ENCODE assay signal across 1 cellular context in the genomic region with DNA sequence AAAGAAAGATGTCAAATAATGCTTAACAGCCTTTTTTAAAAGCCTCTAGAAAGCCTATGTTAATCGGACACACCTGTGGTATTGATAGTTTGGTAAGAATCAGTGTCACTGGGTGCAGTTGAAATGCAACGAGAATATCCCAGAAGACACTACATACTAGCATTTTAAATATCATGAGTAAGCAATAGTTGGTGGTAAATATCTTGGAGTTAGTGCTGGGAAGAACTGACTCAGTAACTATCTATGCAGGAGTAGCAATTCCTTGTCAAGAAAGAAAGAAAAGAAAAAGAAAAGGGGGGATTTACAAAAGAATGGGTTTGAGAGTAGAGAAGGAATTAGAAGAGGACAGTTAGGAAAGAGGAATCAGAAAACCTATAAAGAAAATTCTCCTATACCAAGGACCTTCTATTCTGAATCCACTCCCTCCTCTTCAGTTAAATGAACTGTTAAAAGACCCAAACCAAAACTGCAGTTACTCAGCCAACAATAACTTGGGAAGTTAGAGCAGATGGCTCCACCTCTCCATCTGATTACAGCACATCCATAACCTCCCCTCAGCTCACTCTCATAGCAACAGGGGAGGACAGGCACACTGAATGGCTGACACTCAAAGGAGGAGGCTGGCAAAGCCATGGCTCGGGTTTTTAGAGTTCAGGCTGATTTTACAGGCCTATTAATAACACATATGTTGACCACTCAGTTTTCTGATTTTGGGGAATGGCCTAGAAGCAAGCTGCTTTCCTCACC.
TF ChIP-seq lines count a peak whose summit lies in the region.

No MANE protein-coding gene starts in this region.

TF ChIP-seq in GM23338, 12 proteins besides CTCF, POLR2A, EP300 and RAD21 (continued from another document):
- TF ChIP-seq, protein P1, sequence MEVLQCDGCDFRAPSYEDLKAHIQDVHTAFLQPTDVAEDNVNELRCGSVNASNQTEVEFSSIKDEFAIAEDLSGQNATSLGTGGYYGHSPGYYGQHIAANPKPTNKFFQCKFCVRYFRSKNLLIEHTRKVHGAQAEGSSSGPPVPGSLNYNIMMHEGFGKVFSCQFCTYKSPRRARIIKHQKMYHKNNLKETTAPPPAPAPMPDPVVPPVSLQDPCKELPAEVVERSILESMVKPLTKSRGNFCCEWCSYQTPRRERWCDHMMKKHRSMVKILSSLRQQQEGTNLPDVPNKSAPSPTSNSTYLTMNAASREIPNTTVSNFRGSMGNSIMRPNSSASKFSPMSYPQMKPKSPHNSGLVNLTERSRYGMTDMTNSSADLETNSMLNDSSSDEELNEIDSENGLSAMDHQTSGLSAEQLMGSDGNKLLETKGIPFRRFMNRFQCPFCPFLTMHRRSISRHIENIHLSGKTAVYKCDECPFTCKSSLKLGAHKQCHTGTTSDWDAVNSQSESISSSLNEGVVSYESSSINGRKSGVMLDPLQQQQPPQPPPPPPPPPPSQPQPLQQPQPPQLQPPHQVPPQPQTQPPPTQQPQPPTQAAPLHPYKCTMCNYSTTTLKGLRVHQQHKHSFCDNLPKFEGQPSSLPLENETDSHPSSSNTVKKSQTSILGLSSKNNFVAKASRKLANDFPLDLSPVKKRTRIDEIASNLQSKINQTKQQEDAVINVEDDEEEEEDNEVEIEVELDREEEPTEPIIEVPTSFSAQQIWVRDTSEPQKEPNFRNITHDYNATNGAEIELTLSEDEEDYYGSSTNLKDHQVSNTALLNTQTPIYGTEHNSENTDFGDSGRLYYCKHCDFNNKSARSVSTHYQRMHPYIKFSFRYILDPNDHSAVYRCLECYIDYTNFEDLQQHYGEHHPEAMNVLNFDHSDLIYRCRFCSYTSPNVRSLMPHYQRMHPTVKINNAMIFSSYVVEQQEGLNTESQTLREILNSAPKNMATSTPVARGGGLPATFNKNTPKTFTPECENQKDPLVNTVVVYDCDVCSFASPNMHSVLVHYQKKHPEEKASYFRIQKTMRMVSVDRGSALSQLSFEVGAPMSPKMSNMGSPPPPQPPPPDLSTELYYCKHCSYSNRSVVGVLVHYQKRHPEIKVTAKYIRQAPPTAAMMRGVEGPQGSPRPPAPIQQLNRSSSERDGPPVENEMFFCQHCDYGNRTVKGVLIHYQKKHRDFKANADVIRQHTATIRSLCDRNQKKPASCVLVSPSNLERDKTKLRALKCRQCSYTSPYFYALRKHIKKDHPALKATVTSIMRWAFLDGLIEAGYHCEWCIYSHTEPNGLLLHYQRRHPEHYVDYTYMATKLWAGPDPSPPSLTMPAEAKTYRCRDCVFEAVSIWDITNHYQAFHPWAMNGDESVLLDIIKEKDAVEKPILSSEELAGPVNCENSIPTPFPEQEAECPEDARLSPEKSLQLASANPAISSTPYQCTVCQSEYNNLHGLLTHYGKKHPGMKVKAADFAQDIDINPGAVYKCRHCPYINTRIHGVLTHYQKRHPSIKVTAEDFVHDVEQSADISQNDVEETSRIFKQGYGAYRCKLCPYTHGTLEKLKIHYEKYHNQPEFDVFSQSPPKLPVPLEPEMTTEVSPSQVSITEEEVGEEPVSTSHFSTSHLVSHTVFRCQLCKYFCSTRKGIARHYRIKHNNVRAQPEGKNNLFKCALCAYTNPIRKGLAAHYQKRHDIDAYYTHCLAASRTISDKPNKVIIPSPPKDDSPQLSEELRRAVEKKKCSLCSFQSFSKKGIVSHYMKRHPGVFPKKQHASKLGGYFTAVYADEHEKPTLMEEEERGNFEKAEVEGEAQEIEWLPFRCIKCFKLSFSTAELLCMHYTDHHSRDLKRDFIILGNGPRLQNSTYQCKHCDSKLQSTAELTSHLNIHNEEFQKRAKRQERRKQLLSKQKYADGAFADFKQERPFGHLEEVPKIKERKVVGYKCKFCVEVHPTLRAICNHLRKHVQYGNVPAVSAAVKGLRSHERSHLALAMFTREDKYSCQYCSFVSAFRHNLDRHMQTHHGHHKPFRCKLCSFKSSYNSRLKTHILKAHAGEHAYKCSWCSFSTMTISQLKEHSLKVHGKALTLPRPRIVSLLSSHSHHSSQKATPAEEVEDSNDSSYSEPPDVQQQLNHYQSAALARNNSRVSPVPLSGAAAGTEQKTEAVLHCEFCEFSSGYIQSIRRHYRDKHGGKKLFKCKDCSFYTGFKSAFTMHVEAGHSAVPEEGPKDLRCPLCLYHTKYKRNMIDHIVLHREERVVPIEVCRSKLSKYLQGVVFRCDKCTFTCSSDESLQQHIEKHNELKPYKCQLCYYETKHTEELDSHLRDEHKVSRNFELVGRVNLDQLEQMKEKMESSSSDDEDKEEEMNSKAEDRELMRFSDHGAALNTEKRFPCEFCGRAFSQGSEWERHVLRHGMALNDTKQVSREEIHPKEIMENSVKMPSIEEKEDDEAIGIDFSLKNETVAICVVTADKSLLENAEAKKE (CRISPR knock-in tag; IDR thresholded peaks at IDR 0.05), result 0 out of 2 replicates have a peak, but pooled peaks have one; percentile 44
